1 cellular context compared by ENCODE assay signal in the genomic region with DNA sequence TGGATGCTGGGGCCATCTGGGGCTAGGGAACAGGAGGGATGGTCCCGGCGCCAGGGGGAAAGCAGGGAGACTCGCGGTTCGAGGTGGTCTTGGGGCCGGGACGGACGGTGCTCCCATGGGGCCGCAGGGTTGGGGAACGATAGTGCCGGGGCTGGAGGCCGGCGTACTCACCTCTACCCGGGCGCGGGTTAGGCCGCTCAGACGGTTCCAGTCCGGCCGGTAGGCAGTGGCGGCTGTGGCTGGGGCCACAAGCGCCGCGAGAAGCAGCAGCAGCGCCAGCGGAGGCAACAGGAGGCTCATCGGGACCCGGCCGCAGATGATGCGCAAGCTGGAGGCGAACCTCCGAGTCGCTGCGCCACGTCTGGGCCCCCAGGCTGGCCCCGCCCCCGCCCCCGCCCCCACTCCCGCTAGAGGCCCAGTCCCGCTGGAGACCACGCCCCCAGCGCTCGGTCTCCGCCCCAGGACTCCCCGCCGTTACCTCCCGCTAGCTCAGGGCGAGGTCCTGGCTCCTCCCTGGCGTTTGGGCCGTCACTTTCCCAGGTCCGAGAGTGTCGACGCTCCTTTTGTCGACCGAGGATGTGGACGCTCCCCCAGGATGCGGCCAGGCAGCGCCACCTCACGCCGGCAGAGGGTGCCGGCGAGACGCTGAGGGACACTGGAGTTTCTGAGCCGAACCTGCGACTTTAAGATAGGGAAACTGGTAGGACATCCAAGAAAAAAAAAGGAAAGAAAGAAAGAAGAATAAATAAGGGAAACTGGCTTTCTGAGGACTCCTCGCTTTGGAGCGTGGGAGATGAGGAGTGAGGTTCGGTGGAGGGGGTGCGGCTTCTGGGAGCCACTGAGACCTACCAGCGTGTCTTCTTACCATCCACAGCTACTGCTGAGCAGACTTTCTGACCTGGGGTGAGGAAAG.
TF ChIP-seq lines count a peak whose summit lies in the region.

SELENOM (minus strand) TSS at position 363 of the 913 bp plus-strand sequence; CDS start at position 300, 63 bp downstream.

TF ChIP-seq in WTC11, 78 proteins besides CTCF, POLR2A, EP300 and RAD21 (continued from another document):
- no peak for TF ChIP-seq ZNF281 (CRISPR knock-in tag; IDR thresholded peaks at IDR 0.05)
- no peak for TF ChIP-seq SOX15 (CRISPR knock-in tag; IDR thresholded peaks at IDR 0.05)
- TF ChIP-seq ELF4 (CRISPR knock-in tag; IDR thresholded peaks at IDR 0.05; ENCODE audit: low read depth): no peak
- TF ChIP-seq ARID4B (CRISPR knock-in tag; IDR thresholded peaks at IDR 0.05; ENCODE audit: borderline replicate concordance): no peak
- no peak for TF ChIP-seq AFF4 (CRISPR knock-in tag; IDR thresholded peaks at IDR 0.05; ENCODE audit: borderline replicate concordance)
- TF ChIP-seq ZNF121 (CRISPR knock-in tag; IDR thresholded peaks at IDR 0.05): no peak
- no peak for TF ChIP-seq ZNF671 (CRISPR knock-in tag; IDR thresholded peaks at IDR 0.05)
- no peak for TF ChIP-seq TEAD1 (CRISPR knock-in tag; IDR thresholded peaks at IDR 0.05)
- TF ChIP-seq CDX4 (CRISPR knock-in tag; IDR thresholded peaks at IDR 0.05; ENCODE audit: borderline replicate concordance): no peak
- TF ChIP-seq, protein P1, sequence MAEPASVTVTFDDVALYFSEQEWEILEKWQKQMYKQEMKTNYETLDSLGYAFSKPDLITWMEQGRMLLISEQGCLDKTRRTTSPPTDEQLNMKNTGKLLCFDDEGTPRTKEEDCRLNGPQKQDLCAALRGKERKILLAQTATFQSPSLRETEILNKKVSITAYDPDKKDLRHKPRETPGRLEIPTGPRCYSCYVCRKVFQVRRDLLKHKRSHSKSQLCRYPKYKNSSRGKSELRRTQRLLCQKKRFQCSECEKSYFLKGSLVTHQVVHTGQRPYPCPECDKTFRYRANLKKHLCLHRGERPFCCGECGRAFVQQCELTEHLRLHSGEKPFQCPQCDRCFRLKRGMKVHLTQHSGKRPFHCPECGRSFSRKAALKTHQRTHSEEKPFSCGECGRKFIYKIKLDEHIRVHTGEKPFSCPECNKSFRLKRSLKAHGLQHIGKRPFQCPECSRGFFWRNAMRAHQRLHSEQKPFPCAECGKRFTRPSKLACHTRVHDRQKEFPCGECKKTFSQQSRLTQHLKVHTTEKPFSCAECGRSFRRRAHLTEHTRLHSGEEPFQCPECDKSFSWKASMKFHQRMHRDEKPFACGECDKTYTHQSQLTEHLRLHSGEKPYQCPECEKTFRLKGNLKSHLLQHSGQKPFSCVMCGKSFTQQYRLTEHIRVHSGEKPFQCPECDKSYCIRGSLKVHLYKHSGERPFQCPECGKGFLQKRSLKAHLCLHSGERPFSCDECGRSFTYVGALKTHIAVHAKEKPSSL (CRISPR knock-in tag; conservative IDR thresholded peaks at IDR 0.05): no peak
- TF ChIP-seq FOXK1 (CRISPR knock-in tag; IDR thresholded peaks at IDR 0.05): 0 out of 2 replicates have a peak, but pooled peaks have one; percentile 37
- TF ChIP-seq CBFB (CRISPR knock-in tag; IDR thresholded peaks at IDR 0.05; ENCODE audit: low read depth): no peak
